ENCODE assay signal across 15 cellular contexts in the genomic region with DNA sequence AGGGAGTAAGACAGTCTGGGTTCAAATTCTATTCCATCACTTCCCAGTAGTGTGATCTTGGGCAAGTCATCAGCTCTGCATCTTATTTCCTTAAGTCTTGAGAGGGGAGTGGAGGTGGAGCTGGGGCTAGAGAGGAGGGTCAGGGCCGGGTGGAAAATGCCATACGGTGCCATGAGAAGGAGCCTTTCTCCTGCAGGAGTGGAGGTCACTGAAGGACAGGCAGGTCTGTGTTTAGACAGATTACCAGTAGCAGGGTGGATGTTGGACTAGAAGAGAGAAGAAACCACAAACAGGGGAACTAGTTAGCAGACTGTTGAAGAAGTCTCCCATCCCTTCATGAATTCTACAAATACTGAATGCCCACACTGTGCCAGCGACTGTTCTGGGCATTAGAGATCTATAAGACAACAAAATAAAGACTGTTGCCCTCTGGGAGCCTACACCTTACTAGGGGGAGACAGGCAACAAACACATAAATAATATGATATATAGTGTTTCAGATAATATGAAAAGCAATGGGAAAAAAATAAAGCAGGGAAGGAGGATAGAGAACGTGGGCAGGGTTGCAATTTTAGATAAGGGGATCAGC. TPM values are rescaled to one million over a fixed set of nuclear protein-coding genes. Genes with fewer than 3 reads are reported as not detected.
DNase-seq lines count a peak whose midpoint lies in the region; ATAC-seq and TF ChIP-seq lines count a peak whose summit lies in the region.
"Had no signal": no experiment of that assay in that cellular context is flagged by ENCODE, and none has a peak within 500 bp of the region (broad histone marks: within the 10 kb centered on the region; RNA-seq: fewer than 3 reads in every experiment).

No MANE protein-coding gene starts in this region.

- H4K91ac ChIP-seq in trophoblast cell (ENCODE audit: low read depth, low read length) = no peak overlapping the region

- H3K14ac ChIP-seq in trophoblast cell (ENCODE audit: low read length) = no peak overlapping the region

- no peak for TF ChIP-seq POLR2A in sigmoid colon (IDR thresholded peaks at IDR 0.05)

- 20 to 65% methylated on average over 4 of the region's 4 CpGs for WGBS in sigmoid colon, 2 donors
- WGBS in trophoblast cell (ENCODE audit: extremely low coverage, insufficient coverage, insufficient read length) = no CpG with 5 or more reads among the region's 4 CpGs
- 82 to 83% methylated on average over 4 of the region's 4 CpGs for WGBS in aorta, 2 donors

- ATAC-seq in HG02970 (IDR thresholded peaks at IDR 0.05; ENCODE audit: low FRiP score, unreplicated experiment) = no peak
- ATAC-seq in aorta (ENCODE audit: low FRiP score) = no peak

- H3K9me3 ChIP-seq in AG04450 (ENCODE audit: control insufficient read depth, insufficient read depth, low read length) = no peaks in the 10 kb centered on the region
- H3K9me3 ChIP-seq in adipocyte (ENCODE audit: control insufficient read depth, low read length) = no peaks in the 10 kb centered on the region
- no peaks in the 10 kb centered on the region for H3K9me3 ChIP-seq in sigmoid colon
- no peaks in the 10 kb centered on the region for H3K9me3 ChIP-seq in trophoblast cell (ENCODE audit: insufficient read depth, low read depth, low read length)
- no peaks in the 10 kb centered on the region for H3K9me3 ChIP-seq in aorta (ENCODE audit: control insufficient read depth, low read length)

- no peak overlapping the region for H4K12ac ChIP-seq in trophoblast cell (ENCODE audit: low read depth, low read length)

- H3K27ac ChIP-seq in AG04450 (ENCODE audit: low read depth, low read length) (peak overlapping the region; percentile 85), sigmoid colon (peak overlapping the region in 2 of 4 donors; percentile 15 to 24), trophoblast cell (ENCODE audit: low read depth, low read length) (no peak overlapping the region), aorta (ENCODE audit: low read depth in 1 of 2, low read length in 2 of 2) (no peak overlapping the region)
- H3K27ac ChIP-seq: epithelial cell of prostate had no signal

- CTCF ChIA-PET in AG04450 (lab: Charles Lee) = interaction anchor here (1.0 to 1.4 kb wide), 4 partner anchors 9 to 124 kb away, joined by 3 to 5 read pairs (median 3); no protein-coding TSS in a partner anchor

- no peak overlapping the region for H3K23ac ChIP-seq in trophoblast cell (ENCODE audit: low read length)

- no peaks in the 10 kb centered on the region for H3K79me1 ChIP-seq in trophoblast cell (ENCODE audit: low read length)

- H2AFZ ChIP-seq in trophoblast cell (ENCODE audit: insufficient read depth, low read length, poor library complexity) = no peak overlapping the region

- no peak overlapping the region for H3K4ac ChIP-seq in trophoblast cell (ENCODE audit: low read depth, low read length)

- H2BK120ac ChIP-seq in trophoblast cell (ENCODE audit: insufficient read depth, low read length, poor library complexity) = no peak overlapping the region

- H3K4me2 ChIP-seq in trophoblast cell (ENCODE audit: low read length) = no peak overlapping the region

- no peak overlapping the region for H2BK5ac ChIP-seq in trophoblast cell (ENCODE audit: low read depth, low read length, poor library complexity)

- H3K4me1 ChIP-seq in adipocyte (ENCODE audit: control insufficient read depth, insufficient read depth, low read length) (peaks cover 43% of the 10 kb centered on the region), sigmoid colon (no peaks in the 10 kb centered on the region), trophoblast cell (ENCODE audit: control insufficient read depth in 1 of 2, insufficient read depth in 2 of 2, low read length in 2 of 2) (peaks cover 0 to 2% of the 10 kb centered on the region in 2 experiments), aorta (ENCODE audit: control insufficient read depth in 1 of 2, insufficient read depth in 2 of 2, low read length in 2 of 2) (no peaks in the 10 kb centered on the region)

- no peak overlapping the region for H2AK5ac ChIP-seq in trophoblast cell (ENCODE audit: low read length)

- H3K9ac ChIP-seq in adipocyte (ENCODE audit: low read length) (peak overlapping the region; percentile 81), trophoblast cell (ENCODE audit: low read length) (no peak overlapping the region)

- no peak overlapping the region for H3K18ac ChIP-seq in trophoblast cell (ENCODE audit: low read length)

- TF ChIP-seq EP300 in sigmoid colon (IDR thresholded peaks at IDR 0.05) = no peak

- H4K8ac ChIP-seq in trophoblast cell (ENCODE audit: low read depth, low read length) = no peak overlapping the region

- intact Hi-C loops in sigmoid colon (cut with DNase I) = loop anchor here (5.0 to 10.0 kb wide), 2 partner anchors 260 to 338 kb away; a partner anchor contains a TSS
- intact Hi-C loops in aorta (cut with DNase I) = loop anchor here in 1 of 2 donors (5.0 to 10.0 kb wide), 4 partner anchors 120 to 458 kb away; a partner anchor contains a TSS

- H3K79me2 ChIP-seq in trophoblast cell (ENCODE audit: control insufficient read depth, insufficient read depth, low read length, poor library complexity) = no peaks in the 10 kb centered on the region

- no peak overlapping the region for H3K4me3 ChIP-seq in AG04450 (ENCODE audit: low read depth, low read length)
- peak overlapping the region; percentile 26 for H3K4me3 ChIP-seq in adipocyte (ENCODE audit: low read length)
- no peak overlapping the region for H3K4me3 ChIP-seq in fibroblast of villous mesenchyme (ENCODE audit: low read depth, low read length)
- H3K4me3 ChIP-seq in sigmoid colon = no peak overlapping the region
- H3K4me3 ChIP-seq in trophoblast cell (ENCODE audit: low read depth, low read length) = no peak overlapping the region
- no peak overlapping the region for H3K4me3 ChIP-seq in aorta (ENCODE audit: low read length in 2 of 2)

- POLR2A ChIA-PET in AG04450 (lab: Yijun Ruan, JAX) = interaction anchor here (1.0 to 1.5 kb wide), 2 partner anchors 37 to 75 kb away, joined by 6 to 7 read pairs; no protein-coding TSS in a partner anchor

- H3K27me3 ChIP-seq in AG04450 (ENCODE audit: control insufficient read depth, insufficient read depth, low read length) (no peaks in the 10 kb centered on the region), adipocyte (replicated peaks; ENCODE audit: control insufficient read depth, insufficient read depth, low read length) (no peaks in the 10 kb centered on the region), sigmoid colon (no peaks in the 10 kb centered on the region), trophoblast cell (ENCODE audit: insufficient read depth, low read length) (no peaks in the 10 kb centered on the region), aorta (ENCODE audit: control insufficient read depth in 1 of 2, insufficient read depth in 2 of 2, low read length in 1 of 2) (no peaks in the 10 kb centered on the region)

- no peak overlapping the region for H2BK12ac ChIP-seq in trophoblast cell (ENCODE audit: low read length)

- no peak for DNase-seq in AG04450 (ENCODE audit: low read depth, low spot score)
- no peak for DNase-seq in adipocyte (ENCODE audit: low read depth)
- DNase-seq in fibroblast of villous mesenchyme (ENCODE audit: low read depth) = peak; percentile 49
- peak; percentile 34 for DNase-seq in sigmoid colon
- no peak for DNase-seq in trophoblast cell
- no peak for DNase-seq in aorta
- no peak for DNase-seq in T1000 (lab: John Stamatoyannopoulos, UW)

- TF ChIP-seq CTCF in AG04450 (IDR thresholded peaks at IDR 0.05; ENCODE audit: low read depth, low read length) (no peak), fibroblast of villous mesenchyme (IDR thresholded peaks at IDR 0.05; ENCODE audit: insufficient read depth, low read depth, low read length) (no peak), sigmoid colon (IDR thresholded peaks at IDR 0.05) (no peak)

- no peaks in the 10 kb centered on the region for H3K36me3 ChIP-seq in adipocyte (ENCODE audit: control insufficient read depth, insufficient read depth, low read length, severe bottlenecking)
- H3K36me3 ChIP-seq in sigmoid colon = no peaks in the 10 kb centered on the region
- no peaks in the 10 kb centered on the region for H3K36me3 ChIP-seq in trophoblast cell (ENCODE audit: control insufficient read depth in 1 of 2, insufficient read depth in 2 of 2, low read length in 2 of 2)
- H3K36me3 ChIP-seq in aorta (ENCODE audit: control insufficient read depth in 1 of 2, insufficient read depth in 2 of 2, low read length in 1 of 2) = no peaks in the 10 kb centered on the region

RNA-seq across cellular contexts. Expression of a gene that starts 13.8 kb away (rescaled TPM):
- polyA plus RNA-seq in AG04450 (2011; rRNA removed) = 17.6 and 18.8 TPM in 2 replicates
- 13.6 and 13.7 TPM in 2 replicates for polyA minus RNA-seq in AG04450 (2011; rRNA and poly(A)+ RNA removed)
- total RNA-seq in fibroblast of villous mesenchyme = 13.2 and 19.0 TPM in 2 replicates
- 10 to 100 TPM in 3 of 4 donors, 1 to 10 TPM in 1; 8.0 to 14.1 (median 11.5) TPM for total RNA-seq in sigmoid colon
- polyA plus RNA-seq in sigmoid colon = 10 to 100 TPM; 33.0 to 78.8 (median 52.9) TPM
- polyA plus RNA-seq in trophoblast cell (2013) = 11.5 and 11.9 TPM in 2 replicates
- 10 to 100 TPM in 1 of 2 donors, 1 to 10 TPM in 1; 9.2 to 10.5 TPM for total RNA-seq in aorta
- 10 to 100 TPM in 1 of 2 donors, 1 to 10 TPM in 1; 7.8 to 12.8 TPM for polyA plus RNA-seq in aorta

RNA-seq across cellular contexts. Expression of a gene that starts 37.7 kb away (rescaled TPM):
- polyA plus RNA-seq in AG04450 (2011; rRNA removed) (82.5 and 89.6 TPM in 2 replicates), sigmoid colon (10 to 100 TPM; 49.4 to 69.1 (median 51.8) TPM), aorta (100 to 1,000 TPM in 1 of 2 donors, 10 to 100 TPM in 1; 89.7 to 126 TPM)
- polyA minus RNA-seq in AG04450 (2011; rRNA and poly(A)+ RNA removed) = 31.1 and 34.1 TPM in 2 replicates
- total RNA-seq in fibroblast of villous mesenchyme (39.7 and 41.6 TPM in 2 replicates), sigmoid colon (10 to 100 TPM; 79.2 to 95.6 (median 92.7) TPM), aorta (10 to 100 TPM; 45.6 to 66.5 TPM)
- 32.3 and 34.4 TPM in 2 replicates for polyA plus RNA-seq in trophoblast cell (2013)

RNA-seq across cellular contexts. Expression of a gene that starts 40.3 kb away (rescaled TPM):
- polyA plus RNA-seq in AG04450 (2011; rRNA removed) = 0.05 and 0.11 TPM in 2 replicates
- not detected in 2 replicates for polyA minus RNA-seq in AG04450 (2011; rRNA and poly(A)+ RNA removed)
- under 0.01 TPM in 2 replicates for total RNA-seq in fibroblast of villous mesenchyme
- total RNA-seq in sigmoid colon = under 1 TPM in 3 of 4 donors, not detected in 1; 0.16 to 0.83 (median 0.54) TPM
- 1 to 10 TPM in 2 of 3 donors, under 1 TPM in 1; 0.86 to 1.6 (median 1.2) TPM for polyA plus RNA-seq in sigmoid colon
- 0.03 and 0.04 TPM in 2 replicates for polyA plus RNA-seq in trophoblast cell (2013)
- 1 to 10 TPM in 1 of 2 donors, under 1 TPM in 1; 0.16 to 1.4 TPM for total RNA-seq in aorta
- polyA plus RNA-seq in aorta = under 1 TPM in 1 of 2 donors, not detected in 1; 0.25 TPM
- total RNA-seq: activated T-helper 1 cell treated with anti-CD3 and anti-CD28 coated beads, Interleukin-12 subunit alpha, Interleukin-12 subunit beta, Interleukin-2, Interleukin-4 antibody, amounts not matched to agents 30 ng/mL and 10 ng/mL and 1 ng/mL, durations not matched to agents 14 hours and 24 hours and 36 hours; dermis blood vessel endothelial cell; glomerular endothelial cell; occipital lobe; ureter had no signal
- polyA plus RNA-seq: CD14-positive monocyte had no signal

RNA-seq across cellular contexts. Expression of a gene that starts 55.5 kb away (rescaled TPM):
- polyA plus RNA-seq in AG04450 (2011; rRNA removed) (20.3 and 37.6 TPM in 2 replicates), sigmoid colon (10 to 100 TPM; 73.9 to 98.4 (median 95.0) TPM), aorta (10 to 100 TPM; 46.3 to 65.2 TPM)
- polyA minus RNA-seq in AG04450 (2011; rRNA and poly(A)+ RNA removed) = 45.7 and 46.2 TPM in 2 replicates
- total RNA-seq in fibroblast of villous mesenchyme (22.2 and 30.2 TPM in 2 replicates), sigmoid colon (10 to 100 TPM; 12.2 to 46.4 (median 28.7) TPM), aorta (10 to 100 TPM; 26.7 to 32.0 TPM)
- polyA plus RNA-seq in trophoblast cell (2013) = 95.0 and 100 TPM in 2 replicates

Comparison
In these comparisons a context has a peak if more than half of its experiments do, and no peak if none do; other contexts are left out.
1. DNase-seq: peak in fibroblast of villous mesenchyme (single experiment) and sigmoid colon (single experiment); none in AG04450 (single experiment), adipocyte (single experiment), trophoblast cell (0 of 2), aorta (0 of 2) and T1000 (single experiment).